Comparison of ENCODE assay signal across 21 cellular contexts in genomic region chr18:9449987-9450386, GRCh38.
"Had no signal": no experiment of that assay in that cellular context is flagged by ENCODE, and none has a peak within 500 bp of the region (broad histone marks: within the 10 kb centered on the region; RNA-seq: fewer than 3 reads in every experiment).

No MANE protein-coding gene starts in this region.

- H3K27me3 ChIP-seq: body of pancreas, cardiac muscle cell, heart left ventricle, thyroid gland had no signal

- DNase-seq: activated CD4-positive, alpha-beta T cell treated with anti-CD3 and anti-CD28 coated beads, Interleukin-2, amount 50 U/mL, for 1 hour; activated CD4-positive, CD25-positive, alpha-beta regulatory T cell treated with anti-CD3 and anti-CD28 coated beads, Interleukin-2, amount 50 U/mL, for 72 hours; activated CD8-positive, alpha-beta T cell treated with anti-CD3 and anti-CD28 coated beads, Interleukin-2, amount 10 ng/mL, durations not matched to agents 7 days and 5 days; activated gamma-delta T cell; activated naive CD4-positive, alpha-beta T cell treated with anti-CD3 and anti-CD28 coated beads, Interleukin-2, amount 50 U/mL, for 16 hours; activated naive CD8-positive, alpha-beta T cell treated with anti-CD3 and anti-CD28 coated beads, Interleukin-2, amount 50 U/mL, for 24 hours; anterior cingulate cortex; body of pancreas; cortex of kidney; heart left ventricle; islet precursor cell; left cardiac atrium; mesenchymal stem cell; mucosa of descending colon; stimulated activated CD4-positive, alpha-beta T cell treated with anti-CD3 and anti-CD28 coated beads, Interleukin-4, amount 100 ng/mL, for 4 hours; substantia nigra; thyroid gland had no signal

- H3K4me3 ChIP-seq: body of pancreas, cardiac muscle cell, heart left ventricle, mucosa of descending colon, prostate gland, thyroid gland had no signal

- H3K36me3 ChIP-seq: cardiac muscle cell, heart left ventricle, prostate gland, thyroid gland, WERI-Rb-1 had no signal

- ATAC-seq: activated CD8-positive, alpha-beta T cell treated with anti-CD3 and anti-CD28 coated beads, Interleukin-2, amount 10 ng/mL, durations not matched to agents 7 days and 5 days; activated naive CD8-positive, alpha-beta T cell treated with anti-CD3 and anti-CD28 coated beads, Interleukin-2, amount 50 U/mL, for 24 hours; body of pancreas; heart left ventricle; left cardiac atrium; mucosa of descending colon had no signal

- H3K27ac ChIP-seq: body of pancreas, cardiac muscle cell, epithelial cell of prostate, heart left ventricle, prostate gland, thyroid gland, WERI-Rb-1 had no signal

- H3K4me1 ChIP-seq: body of pancreas, prostate gland, thyroid gland had no signal

- H3K9me3 ChIP-seq: body of pancreas, prostate gland, thyroid gland had no signal
